8 cellular contexts compared by ENCODE assay signal in the genomic region with DNA sequence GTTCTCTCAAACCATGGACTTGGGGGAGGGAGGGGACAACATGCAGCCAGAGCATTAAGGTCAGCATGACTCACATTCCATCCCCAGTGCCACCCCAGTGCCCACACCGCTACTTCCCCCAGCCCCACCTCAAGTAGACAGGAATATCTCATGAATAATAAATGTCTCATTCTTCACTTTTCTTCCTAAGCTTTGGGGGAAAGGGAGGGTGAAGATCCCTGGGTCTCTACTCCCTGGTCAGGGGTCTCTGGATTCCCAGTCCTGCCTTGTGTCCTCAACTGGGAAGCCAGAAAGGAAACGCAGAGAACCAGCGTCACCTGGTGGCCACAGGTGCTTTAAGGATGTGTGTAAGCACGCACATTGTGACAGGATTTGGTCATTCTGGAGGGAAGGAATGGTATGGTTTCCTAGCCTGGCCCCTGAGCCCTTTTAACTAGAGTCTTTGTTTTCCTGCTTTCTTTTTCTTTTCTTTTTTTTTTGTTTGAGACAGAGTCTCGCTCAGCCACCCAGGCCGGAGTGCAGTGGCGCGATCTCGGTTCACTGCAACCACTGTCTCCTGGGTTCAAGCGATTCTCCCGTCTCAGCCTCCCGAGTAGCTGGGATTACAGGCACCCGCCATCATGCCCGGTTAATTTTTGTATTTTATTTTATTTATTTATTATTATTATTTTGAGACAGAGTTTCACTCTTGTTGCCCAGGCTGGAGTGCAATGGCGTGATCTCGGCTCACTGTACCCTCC. TPM values are rescaled to one million over a fixed set of nuclear protein-coding genes. Genes with fewer than 3 reads are reported as not detected.
A peak's percentile ranks its signal among the peaks of the same experiment; 100 is the strongest.
DNase-seq lines count a peak whose midpoint lies in the region; ATAC-seq and TF ChIP-seq lines count a peak whose summit lies in the region.

No MANE protein-coding gene starts in this region.

- H3K4me1 ChIP-seq in mammary epithelial cell (ENCODE audit: insufficient read depth, low read length) = peaks cover 24% of the 10 kb centered on the region

- no peaks in the 10 kb centered on the region for H3K79me2 ChIP-seq in mammary epithelial cell (ENCODE audit: insufficient read depth, low read length)

- no TSS peak for BruUV-seq in mammary epithelial cell (replicated peaks; lab: Mats Ljungman, UMichigan)

- TF ChIP-seq POLR2A in lower leg skin (IDR thresholded peaks at IDR 0.05) = no peak

- dilution Hi-C loops in mammary epithelial cell (cut with HindIII; ENCODE audit: low sequenced_read_pairs) = loop anchor here (5.0 to 25.0 kb wide), 3 partner anchors 69 to 349 kb away; partner anchors contain the start of genes HOXC8 and HOXC9

- CTCF ChIA-PET in GM10248 (lab: Yijun Ruan, JAX) (interaction anchor here (0.8 to 8.6 kb wide), 19 partner anchors 12 to 355 kb away, joined by 3 to 74 read pairs (median 8); partner anchors contain the start of gene COPZ1), mammary epithelial cell (lab: Charles Lee; ENCODE audit: low non-redundant PET) (interaction anchor here (0.7 kb wide), 1 partner anchor 82 kb away, joined by 3 read pairs; no protein-coding TSS in a partner anchor)

- TF ChIP-seq CTCF in GM10248 (IDR thresholded peaks at IDR 0.05; ENCODE audit: control extremely low read depth, extremely low read depth, low read depth, missing control alignments) (peak; percentile 81), mammary epithelial cell (conservative IDR thresholded peaks at IDR 0.05 in 1 of 2, IDR thresholded peaks at IDR 0.05 in 1 of 2; ENCODE audit: extremely low read depth in 1 of 2, insufficient read depth in 1 of 2, low read depth in 1 of 2, low read length in 2 of 2) (peak; percentile 92 to 96), lower leg skin (IDR thresholded peaks at IDR 0.05) (peak in 1 of 3 donors; percentile 70)

- H3K4me1 Mint-ChIP-seq in T-helper 17 cell = peaks cover 21% of the 10 kb centered on the region

- no peak overlapping the region for H2AFZ ChIP-seq in mammary epithelial cell (ENCODE audit: low read depth, low read length)

- POLR2A ChIA-PET in GM10248 (lab: Yijun Ruan, JAX) = interaction anchor here (0.6 kb wide), 1 partner anchor 20 kb away, joined by 5 read pairs; no protein-coding TSS in a partner anchor

- H3K27me3 Mint-ChIP-seq in T-helper 17 cell = no peaks in the 10 kb centered on the region

- H3K4me3 ChIP-seq in mammary epithelial cell (replicated peaks in 1 of 3; ENCODE audit: insufficient read depth in 1 of 3, low read depth in 2 of 3, low read length in 3 of 3) = no peak overlapping the region
- H3K4me3 ChIP-seq in lower leg skin (ENCODE audit: low read depth, poor library complexity, severe bottlenecking) = no peak overlapping the region

- H3K9ac ChIP-seq in mammary epithelial cell (ENCODE audit: insufficient read depth, low read length) = no peak overlapping the region

- no peaks in the 10 kb centered on the region for H4K20me1 ChIP-seq in mammary epithelial cell (ENCODE audit: insufficient read depth, low read length)

- 46% methylated on average over 7 of the region's 16 CpGs for WGBS in mammary epithelial cell (ENCODE audit: low coverage, missing lambda C conversion rate)
- WGBS in lower leg skin, 2 donors = 75 to 78% methylated on average over 16 of the region's 16 CpGs

- no peak overlapping the region for H3K4me2 ChIP-seq in mammary epithelial cell (ENCODE audit: insufficient read depth, low read depth, low read length)

- in situ Hi-C loops in mammary epithelial cell (cut with MboI; ENCODE audit: low sequenced_read_pairs in 2 of 2) = loop anchor here (5.0 to 25.0 kb wide), 3 partner anchors 64 to 349 kb away; partner anchors contain the start of genes HOXC8 (in 2 of the 2) and HOXC9 (in 2 of the 2)

- H3K36me3 ChIP-seq in mammary epithelial cell (ENCODE audit: insufficient read depth, low read length) = no peaks in the 10 kb centered on the region

- no peak overlapping the region for H3K27ac Mint-ChIP-seq in T-helper 17 cell

- no peak overlapping the region for H3K27ac ChIP-seq in mammary epithelial cell (ENCODE audit: insufficient read depth, low read depth, low read length)

- ATAC-seq in T-helper 17 cell (no peak), GM19023 (IDR thresholded peaks at IDR 0.05; ENCODE audit: unreplicated experiment) (no peak)

- DNase-seq in GM10248 (ENCODE audit: extremely low spot score) (no peak), NCI-H1436 treated with DMSO at 0.1 percent for 48 hours (lab: John Stamatoyannopoulos, UW) (peak; percentile 41), T-helper 17 cell (peak in 1 of 3 donors; percentile 35), mammary epithelial cell (peak; percentile 64), kidney glomerular epithelial cell (lab: John Stamatoyannopoulos, UW) (peak; percentile 67), lower leg skin (ENCODE audit: low spot score in 2 of 2) (no peak)
- peak; percentile 44 to 58 for DNase-seq in stimulated activated CD4-positive, alpha-beta T cell treated with anti-CD3 and anti-CD28 coated beads, Interleukin-4, amount 100 ng/mL, for 4 hours

- peak overlapping the region; percentile 9 for H3K4me3 Mint-ChIP-seq in T-helper 17 cell

- intact Hi-C loops in mammary epithelial cell (cut with micrococcal nuclease) = loop anchor here (1.0 to 10.0 kb wide), 6 partner anchors 67 to 356 kb away; partner anchors contain the start of genes HOXC8 and HOXC9
- intact Hi-C loops in lower leg skin (cut with DNase I; ENCODE audit: low total_unique reads) = loop anchor here (5.0 kb wide), 1 partner anchor 144 kb away; no protein-coding TSS in a partner anchor

- no peaks in the 10 kb centered on the region for H3K27me3 ChIP-seq in mammary epithelial cell (ENCODE audit: insufficient read depth, low read length)

- H3K9me3 ChIP-seq in T-helper 17 cell (ENCODE audit: control insufficient read depth, low read length, poor library complexity, severe bottlenecking) = no peaks in the 10 kb centered on the region
- H3K9me3 ChIP-seq in mammary epithelial cell (replicated peaks; ENCODE audit: insufficient read depth, low read length) = no peaks in the 10 kb centered on the region

- no peaks in the 10 kb centered on the region for H3K36me3 Mint-ChIP-seq in T-helper 17 cell (ENCODE audit: low read depth)

RNA-seq across cellular contexts. Expression of gene GPR84, which starts 3.4 kb away (rescaled TPM):
- total RNA-seq in T-helper 17 cell (under 1 TPM; 0.57 to 0.99 TPM), mammary epithelial cell (under 1 TPM; 0.17 to 0.33 TPM), lower leg skin (under 1 TPM in 1 of 4 donors, not detected in 3; 0.42 TPM)
- polyA plus RNA-seq in mammary epithelial cell = 0.11 TPM
- not detected for polyA minus RNA-seq in mammary epithelial cell

RNA-seq across cellular contexts. Expression of gene ZNF385A, which starts 23.6 kb away (rescaled TPM):
- 1 to 10 TPM; 3.4 to 5.7 TPM for total RNA-seq in T-helper 17 cell
- 100 to 1,000 TPM in 1 of 2 donors, 10 to 100 TPM in 1; 16.0 to 102 TPM for total RNA-seq in mammary epithelial cell
- polyA plus RNA-seq in mammary epithelial cell = 11.7 TPM
- 124 TPM for polyA minus RNA-seq in mammary epithelial cell
- 100 to 1,000 TPM in 3 of 4 donors, 10 to 100 TPM in 1; 89.0 to 183 (median 146) TPM for total RNA-seq in lower leg skin

RNA-seq across cellular contexts. Expression of gene COPZ1, which starts 36.0 kb away (rescaled TPM):
- total RNA-seq in T-helper 17 cell (10 to 100 TPM; 58.6 to 63.3 TPM), mammary epithelial cell (100 to 1,000 TPM; 113 to 155 TPM), lower leg skin (10 to 100 TPM; 55.6 to 86.5 (median 69.4) TPM)
- 172 TPM for polyA plus RNA-seq in mammary epithelial cell
- 168 TPM for polyA minus RNA-seq in mammary epithelial cell

RNA-seq across cellular contexts. Expression of gene ITGA5, which starts 58.2 kb away (rescaled TPM):
- 10 to 100 TPM; 61.6 to 71.4 TPM for total RNA-seq in T-helper 17 cell
- total RNA-seq in mammary epithelial cell = 100 to 1,000 TPM in 1 of 2 donors, 10 to 100 TPM in 1; 74.2 to 128 TPM
- polyA plus RNA-seq in mammary epithelial cell = 119 TPM
- 238 TPM for polyA minus RNA-seq in mammary epithelial cell
- 10 to 100 TPM; 21.2 to 75.9 (median 29.4) TPM for total RNA-seq in lower leg skin

Comparison
In these comparisons a context has a peak if more than half of its experiments do, and no peak if none do; other contexts are left out.
1. DNase-seq: peak in NCI-H1436 treated with DMSO at 0.1 percent for 48 hours (single experiment), mammary epithelial cell (single experiment), kidney glomerular epithelial cell (single experiment) and stimulated activated CD4-positive, alpha-beta T cell treated with anti-CD3 and anti-CD28 coated beads, Interleukin-4, amount 100 ng/mL, for 4 hours (2 of 2); none in GM10248 (single experiment) and lower leg skin (0 of 2).